ENCODE assay signal across 6 cellular contexts in genomic region chr17:48945261-48945651, GRCh38. TPM values are rescaled to one million over a fixed set of nuclear protein-coding genes. Genes with fewer than 3 reads are reported as not detected.
DNase-seq lines count a peak whose midpoint lies in the region; ATAC-seq and TF ChIP-seq lines count a peak whose summit lies in the region.
"Not testable (repeated sequence)": the region's sequence is repeated elsewhere in the genome, so short reads cannot be mapped to it uniquely, and the experiment has no call there.

No MANE protein-coding gene starts in this region.

- H3K4me3 ChIP-seq in NT2/D1 (ENCODE audit: insufficient read length, low read depth) (peak overlapping the region; percentile 99), mesendoderm (ENCODE audit: low read length) (peak overlapping the region; percentile 22), smooth muscle cell (peak overlapping the region; percentile 79)

- not testable (repeated sequence) for H3K79me1 ChIP-seq in mesendoderm (ENCODE audit: low read length)

- not testable (repeated sequence) for H3K23ac ChIP-seq in mesendoderm (ENCODE audit: low read length)

- not testable (repeated sequence) for H3K9me3 ChIP-seq in NT2/D1 (ENCODE audit: insufficient read depth, low read length); smooth muscle cell (replicated peaks; ENCODE audit: low read depth)

- peaks cover 13% of the 10 kb centered on the region for H3K79me2 ChIP-seq in mesendoderm (ENCODE audit: control insufficient read depth, insufficient read depth, low read length)
- peaks cover 34% of the 10 kb centered on the region for H3K79me2 ChIP-seq in smooth muscle cell (ENCODE audit: low read depth)

- ATAC-seq in activated naive CD4-positive, alpha-beta T cell treated with anti-CD3 and anti-CD28 coated beads, Interleukin-2, amount 50 U/mL, for 72 hours, result not testable (repeated sequence)

- H3F3A ChIP-seq in smooth muscle cell (ENCODE audit: low read depth), result not testable (repeated sequence)

- peak overlapping the region; percentile 94 for H3K56ac ChIP-seq in mesendoderm (ENCODE audit: low read length)

- peaks cover 3 to 16% (median 5%) of the 10 kb centered on the region in 7 donors for H3K9me3 Mint-ChIP-seq in CD14-positive monocyte
- not testable (repeated sequence) for H3K9me3 Mint-ChIP-seq in activated naive CD4-positive, alpha-beta T cell treated with anti-CD3 and anti-CD28 coated beads, Interleukin-2, amount 50 U/mL, for 72 hours

- H4K8ac ChIP-seq in mesendoderm (ENCODE audit: low read depth, low read length), result peak overlapping the region; percentile 44

- peaks cover 21% of the 10 kb centered on the region for H3K4me1 Mint-ChIP-seq in CD14-positive monocyte

- intact Hi-C loops in CD14-positive monocyte (cut with micrococcal nuclease), result not testable (repeated sequence)

- peak overlapping the region; percentile 87 for H2AFZ ChIP-seq in smooth muscle cell (ENCODE audit: low read depth)

- H4K20me1 ChIP-seq in smooth muscle cell (ENCODE audit: low read depth), result not testable (repeated sequence)

- H3K27me3 ChIP-seq in NT2/D1 (ENCODE audit: insufficient read depth, insufficient read length); mesendoderm (ENCODE audit: insufficient read depth, low read length, poor library complexity); smooth muscle cell (ENCODE audit: low read depth): not testable (repeated sequence)

- not testable (repeated sequence) for H3K4me1 ChIP-seq in NT2/D1 (ENCODE audit: insufficient read depth, insufficient read length); mesendoderm (ENCODE audit: control insufficient read depth, low read depth, low read length)
- peaks cover 11% of the 10 kb centered on the region for H3K4me1 ChIP-seq in smooth muscle cell (ENCODE audit: low read depth)

- WGBS in mesendoderm (ENCODE audit: extremely low coverage, insufficient coverage, low lambda C conversion rate), result no CpG with 5 or more reads among the region's 16 CpGs
- WGBS in smooth muscle cell (ENCODE audit: low lambda C conversion rate), result 97% methylated on average over 16 of the region's 16 CpGs

- H4K5ac ChIP-seq in mesendoderm (ENCODE audit: low read length), result peak overlapping the region; percentile 75

- H3K36me3 ChIP-seq in NT2/D1 (ENCODE audit: insufficient read depth, insufficient read length, low read length), result peaks cover 31% of the 10 kb centered on the region
- H3K36me3 ChIP-seq in mesendoderm (ENCODE audit: control insufficient read depth, insufficient read depth, low read length); smooth muscle cell (ENCODE audit: low read depth): not testable (repeated sequence)

- not testable (repeated sequence) for H3K18ac ChIP-seq in mesendoderm (ENCODE audit: low read length)

- H3K27ac ChIP-seq in epithelial cell of prostate, result peak overlapping the region; percentile 74
- H3K27ac ChIP-seq in mesendoderm (ENCODE audit: low read depth, low read length), result peak overlapping the region; percentile 76
- peak overlapping the region; percentile 90 for H3K27ac ChIP-seq in smooth muscle cell (ENCODE audit: low read depth)

- H2BK15ac ChIP-seq in mesendoderm (replicated peaks; ENCODE audit: low read depth), result not testable (repeated sequence)

- H3K4me3 Mint-ChIP-seq in CD14-positive monocyte, result peak overlapping the region; percentile 85 to 97

- H3K27ac Mint-ChIP-seq in CD14-positive monocyte, result peak overlapping the region; percentile 82 to 96 (median 94)
- peak overlapping the region; percentile 94 to 98 for H3K27ac Mint-ChIP-seq in activated naive CD4-positive, alpha-beta T cell treated with anti-CD3 and anti-CD28 coated beads, Interleukin-2, amount 50 U/mL, for 72 hours

- peak overlapping the region; percentile 79 for H3K4me2 ChIP-seq in mesendoderm (ENCODE audit: low read length)
- H3K4me2 ChIP-seq in smooth muscle cell, result peak overlapping the region; percentile 97

- not testable (repeated sequence) for DNase-seq in CD14-positive monocyte (ENCODE audit: low spot score); NT2/D1 (ENCODE audit: low read depth, low spot score); activated naive CD4-positive, alpha-beta T cell treated with anti-CD3 and anti-CD28 coated beads, Interleukin-2, amount 50 U/mL, for 72 hours (ENCODE audit: low spot score in 2 of 2); epithelial cell of prostate (ENCODE audit: low read depth, low spot score); mesendoderm; smooth muscle cell (lab: John Stamatoyannopoulos, UW; ENCODE audit: unreplicated experiment)

- H3K4ac ChIP-seq in mesendoderm (ENCODE audit: low read depth, low read length), result peak overlapping the region; percentile 86

- peaks cover 15 to 21% of the 10 kb centered on the region in 2 donors for H3K36me3 Mint-ChIP-seq in CD14-positive monocyte
- H3K36me3 Mint-ChIP-seq in activated naive CD4-positive, alpha-beta T cell treated with anti-CD3 and anti-CD28 coated beads, Interleukin-2, amount 50 U/mL, for 72 hours, result peaks cover 6 to 14% of the 10 kb centered on the region in 2 donors

- H2BK120ac ChIP-seq in mesendoderm (ENCODE audit: low read depth, low read length), result peak overlapping the region; percentile 1

- TF ChIP-seq CTCF in CD14-positive monocyte (IDR thresholded peaks at IDR 0.05); smooth muscle cell (IDR thresholded peaks at IDR 0.05; ENCODE audit: borderline replicate concordance, insufficient read depth, poor library complexity, severe bottlenecking): not testable (repeated sequence)

- peaks cover 12 to 25% (median 13%) of the 10 kb centered on the region in 3 donors for H3K27me3 Mint-ChIP-seq in CD14-positive monocyte (ENCODE audit: low read depth in 3 of 3)

- not testable (repeated sequence) for H2BK5ac ChIP-seq in mesendoderm (ENCODE audit: low read length)

- H2AK5ac ChIP-seq in mesendoderm (ENCODE audit: low read length), result peak overlapping the region; percentile 84

- peak overlapping the region; percentile 95 for H3K9ac ChIP-seq in NT2/D1 (ENCODE audit: insufficient read length, low read depth)
- peak overlapping the region; percentile 76 for H3K9ac ChIP-seq in mesendoderm (ENCODE audit: low read length)
- H3K9ac ChIP-seq in smooth muscle cell (ENCODE audit: low read depth), result peak overlapping the region; percentile 94

RNA-seq across cellular contexts. Expression of gene SNF8, which starts 0.6 kb away (rescaled TPM):
- polyA plus RNA-seq in CD14-positive monocyte (100 to 1,000 TPM; 145 to 162 TPM), smooth muscle cell (260 and 263 TPM in 2 replicates)
- total RNA-seq in activated naive CD4-positive, alpha-beta T cell treated with anti-CD3 and anti-CD28 coated beads, Interleukin-2, amount 50 U/mL, for 72 hours, result 100 to 1,000 TPM; 104 to 107 TPM
- 115 TPM for polyA plus RNA-seq in mesendoderm (2013, experiment 1 of 2)
- polyA plus RNA-seq in mesendoderm (2013, experiment 2 of 2), result 113 TPM
- 69.0 and 69.6 TPM in 2 replicates for total RNA-seq in smooth muscle cell

RNA-seq across cellular contexts. Expression of gene GIP, which starts 23.1 kb away (rescaled TPM):
- not detected for polyA plus RNA-seq in CD14-positive monocyte
- total RNA-seq in activated naive CD4-positive, alpha-beta T cell treated with anti-CD3 and anti-CD28 coated beads, Interleukin-2, amount 50 U/mL, for 72 hours, result not detected
- 0.20 TPM for polyA plus RNA-seq in mesendoderm (2013, experiment 1 of 2)
- 0.35 TPM for polyA plus RNA-seq in mesendoderm (2013, experiment 2 of 2)
- not detected in 2 replicates for total RNA-seq in smooth muscle cell
- 1.6 and 1.9 TPM in 2 replicates for polyA plus RNA-seq in smooth muscle cell

RNA-seq across cellular contexts. Expression of gene UBE2Z, which starts 37.0 kb away (rescaled TPM):
- polyA plus RNA-seq in CD14-positive monocyte (10 to 100 TPM; 35.8 to 44.7 TPM), smooth muscle cell (73.2 and 74.3 TPM in 2 replicates)
- 100 to 1,000 TPM in 1 of 2 donors, 10 to 100 TPM in 1; 81.0 to 103 TPM for total RNA-seq in activated naive CD4-positive, alpha-beta T cell treated with anti-CD3 and anti-CD28 coated beads, Interleukin-2, amount 50 U/mL, for 72 hours
- polyA plus RNA-seq in mesendoderm (2013, experiment 1 of 2), result 52.0 TPM
- 52.4 TPM for polyA plus RNA-seq in mesendoderm (2013, experiment 2 of 2)
- 67.5 and 82.5 TPM in 2 replicates for total RNA-seq in smooth muscle cell

RNA-seq across cellular contexts. Expression of gene IGF2BP1, which starts 51.9 kb away (rescaled TPM):
- polyA plus RNA-seq in CD14-positive monocyte (not detected), smooth muscle cell (49.7 and 51.4 TPM in 2 replicates)
- under 1 TPM in 1 of 2 donors, not detected in 1; 0.49 TPM for total RNA-seq in activated naive CD4-positive, alpha-beta T cell treated with anti-CD3 and anti-CD28 coated beads, Interleukin-2, amount 50 U/mL, for 72 hours
- 132 TPM for polyA plus RNA-seq in mesendoderm (2013, experiment 1 of 2)
- 142 TPM for polyA plus RNA-seq in mesendoderm (2013, experiment 2 of 2)
- 51.0 and 54.6 TPM in 2 replicates for total RNA-seq in smooth muscle cell

RNA-seq across cellular contexts. Expression of gene ATP5MC1, which starts 52.7 kb away (rescaled TPM):
- polyA plus RNA-seq in CD14-positive monocyte (100 to 1,000 TPM; 118 to 161 TPM), smooth muscle cell (229 and 232 TPM in 2 replicates)
- 100 to 1,000 TPM; 128 to 137 TPM for total RNA-seq in activated naive CD4-positive, alpha-beta T cell treated with anti-CD3 and anti-CD28 coated beads, Interleukin-2, amount 50 U/mL, for 72 hours
- polyA plus RNA-seq in mesendoderm (2013, experiment 1 of 2), result 153 TPM
- 158 TPM for polyA plus RNA-seq in mesendoderm (2013, experiment 2 of 2)
- total RNA-seq in smooth muscle cell, result 119 and 131 TPM in 2 replicates

Comparison
In these comparisons a context has a peak if more than half of its experiments do, and no peak if none do; other contexts are left out.
1. H3K4me3 ChIP-seq: peak in every context shown above with its lines; median percentile 99 in NT2/D1; 79 in smooth muscle cell; 22 in mesendoderm.